In the genomic region with DNA sequence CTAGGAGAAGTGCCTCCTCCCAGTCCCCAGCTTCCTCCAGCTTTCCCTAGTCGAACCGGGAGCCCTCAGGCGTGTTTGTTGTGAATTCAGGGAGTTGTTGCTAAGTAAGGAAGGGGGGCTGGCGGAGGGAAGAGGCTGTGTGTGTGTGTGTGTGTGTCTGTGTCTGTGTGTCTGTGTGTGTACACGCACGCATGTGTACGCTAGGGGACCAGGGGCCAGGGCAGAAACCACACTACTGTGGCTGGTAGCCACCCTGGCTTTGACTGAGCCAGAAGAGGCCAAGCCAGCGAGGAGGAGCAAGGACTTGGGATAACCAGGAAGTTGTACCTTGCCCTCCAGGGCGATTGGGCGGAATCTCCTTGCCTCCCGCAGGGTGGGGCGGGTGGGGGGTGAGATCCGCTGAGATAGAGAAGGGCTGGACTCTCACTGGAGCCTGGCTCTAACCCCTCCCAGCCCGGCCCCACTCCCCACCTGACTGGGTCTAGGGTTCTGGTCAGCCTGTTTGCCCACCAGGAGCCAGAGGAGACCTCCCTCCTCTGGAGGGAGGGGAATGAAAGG, we compare ENCODE assay signal across 1 cellular context.
TF ChIP-seq lines count a peak whose summit lies in the region.

No MANE protein-coding gene starts in this region.

TF ChIP-seq in HepG2, 621 proteins besides CTCF, POLR2A, EP300 and RAD21 (continued from another document and continues in another):
- TF ChIP-seq NFAT5 (CRISPR knock-in tag; IDR thresholded peaks at IDR 0.05) (no peak), MYC (CRISPR knock-in tag; IDR thresholded peaks at IDR 0.05; ENCODE audit: borderline replicate concordance) (no peak), PRDM15 (CRISPR knock-in tag; IDR thresholded peaks at IDR 0.05) (no peak), ZNF232 (CRISPR knock-in tag; IDR thresholded peaks at IDR 0.05; ENCODE audit: borderline replicate concordance) (no peak), ZNF331 (CRISPR knock-in tag; IDR thresholded peaks at IDR 0.05) (0 out of 2 replicates have a peak, but pooled peaks have one; percentile 15), ZNF598 (CRISPR knock-in tag; IDR thresholded peaks at IDR 0.05; ENCODE audit: borderline replicate concordance) (no peak), NONO (IDR thresholded peaks at IDR 0.05) (no peak), NONO (CRISPR knock-in tag; conservative IDR thresholded peaks at IDR 0.05) (no peak), ZNF382 (CRISPR knock-in tag; IDR thresholded peaks at IDR 0.05; ENCODE audit: borderline replicate concordance) (no peak), ZIK1 (CRISPR knock-in tag; IDR thresholded peaks at IDR 0.05; ENCODE audit: borderline replicate concordance, low read depth) (no peak), LCORL (IDR thresholded peaks at IDR 0.05) (no peak), LCORL (CRISPR knock-in tag; IDR thresholded peaks at IDR 0.05) (peak; percentile 74; the same call in 1 of the 2 replicates), ATF3 (CRISPR knock-in tag; IDR thresholded peaks at IDR 0.05) (no peak), ZFP62 (CRISPR knock-in tag; IDR thresholded peaks at IDR 0.05) (no peak), ATAD3A (CRISPR knock-in tag; IDR thresholded peaks at IDR 0.05) (no peak), ZNF335 (CRISPR knock-in tag; IDR thresholded peaks at IDR 0.05) (no peak), BCL3 (CRISPR knock-in tag; IDR thresholded peaks at IDR 0.05) (no peak), HNF4A (CRISPR knock-in tag; IDR thresholded peaks at IDR 0.05) (peak; percentile 73), PRPF4 (IDR thresholded peaks at IDR 0.05; ENCODE audit: low read depth, low read length, poor library complexity, severe bottlenecking) (no peak), RBAK (CRISPR knock-in tag; IDR thresholded peaks at IDR 0.05) (no peak), ZKSCAN8 (CRISPR knock-in tag; IDR thresholded peaks at IDR 0.05; ENCODE audit: borderline replicate concordance) (no peak), ZNF337 (CRISPR knock-in tag; IDR thresholded peaks at IDR 0.05; ENCODE audit: borderline replicate concordance, low read depth) (no peak), TEAD3 (CRISPR knock-in tag; optimal IDR thresholded peaks at IDR 0.05; ENCODE audit: borderline replicate concordance) (no peak), ZNF136 (CRISPR knock-in tag; IDR thresholded peaks at IDR 0.05; ENCODE audit: low read depth) (no peak), ELF3 (CRISPR knock-in tag; IDR thresholded peaks at IDR 0.05) (peak; percentile 63), CREM (IDR thresholded peaks at IDR 0.05) (no peak), CREM (CRISPR knock-in tag; IDR thresholded peaks at IDR 0.05) (no peak), ZBTB20 (CRISPR knock-in tag; IDR thresholded peaks at IDR 0.05; ENCODE audit: borderline replicate concordance, low read depth) (no peak), HOXA3 (CRISPR knock-in tag; IDR thresholded peaks at IDR 0.05) (0 out of 2 replicates have a peak, but pooled peaks have one; percentile 21), PITX1 (CRISPR knock-in tag; IDR thresholded peaks at IDR 0.05) (no peak), ASH2L (IDR thresholded peaks at IDR 0.05; ENCODE audit: insufficient read length, low read depth, low read length) (peak; percentile 53), DPF2 (CRISPR knock-in tag; IDR thresholded peaks at IDR 0.05; ENCODE audit: borderline replicate concordance, low read depth) (no peak), ZZZ3 (CRISPR knock-in tag; IDR thresholded peaks at IDR 0.05; ENCODE audit: borderline replicate concordance) (no peak), ESRRA (CRISPR knock-in tag; IDR thresholded peaks at IDR 0.05; ENCODE audit: low read depth) (no peak), TCF7 (IDR thresholded peaks at IDR 0.05; ENCODE audit: low read depth) (no peak), KDM6A (CRISPR knock-in tag; IDR thresholded peaks at IDR 0.05; ENCODE audit: low read depth) (no peak), JUND (CRISPR knock-in tag; IDR thresholded peaks at IDR 0.05) (no peak), CC2D1A (CRISPR knock-in tag; IDR thresholded peaks at IDR 0.05) (no peak), ZMYM3 (CRISPR knock-in tag; IDR thresholded peaks at IDR 0.05) (no peak), IKZF4 (CRISPR knock-in tag; IDR thresholded peaks at IDR 0.05; ENCODE audit: borderline replicate concordance, low read depth, not compliant biosample characterization) (no peak)
- TF ChIP-seq, protein P1, sequence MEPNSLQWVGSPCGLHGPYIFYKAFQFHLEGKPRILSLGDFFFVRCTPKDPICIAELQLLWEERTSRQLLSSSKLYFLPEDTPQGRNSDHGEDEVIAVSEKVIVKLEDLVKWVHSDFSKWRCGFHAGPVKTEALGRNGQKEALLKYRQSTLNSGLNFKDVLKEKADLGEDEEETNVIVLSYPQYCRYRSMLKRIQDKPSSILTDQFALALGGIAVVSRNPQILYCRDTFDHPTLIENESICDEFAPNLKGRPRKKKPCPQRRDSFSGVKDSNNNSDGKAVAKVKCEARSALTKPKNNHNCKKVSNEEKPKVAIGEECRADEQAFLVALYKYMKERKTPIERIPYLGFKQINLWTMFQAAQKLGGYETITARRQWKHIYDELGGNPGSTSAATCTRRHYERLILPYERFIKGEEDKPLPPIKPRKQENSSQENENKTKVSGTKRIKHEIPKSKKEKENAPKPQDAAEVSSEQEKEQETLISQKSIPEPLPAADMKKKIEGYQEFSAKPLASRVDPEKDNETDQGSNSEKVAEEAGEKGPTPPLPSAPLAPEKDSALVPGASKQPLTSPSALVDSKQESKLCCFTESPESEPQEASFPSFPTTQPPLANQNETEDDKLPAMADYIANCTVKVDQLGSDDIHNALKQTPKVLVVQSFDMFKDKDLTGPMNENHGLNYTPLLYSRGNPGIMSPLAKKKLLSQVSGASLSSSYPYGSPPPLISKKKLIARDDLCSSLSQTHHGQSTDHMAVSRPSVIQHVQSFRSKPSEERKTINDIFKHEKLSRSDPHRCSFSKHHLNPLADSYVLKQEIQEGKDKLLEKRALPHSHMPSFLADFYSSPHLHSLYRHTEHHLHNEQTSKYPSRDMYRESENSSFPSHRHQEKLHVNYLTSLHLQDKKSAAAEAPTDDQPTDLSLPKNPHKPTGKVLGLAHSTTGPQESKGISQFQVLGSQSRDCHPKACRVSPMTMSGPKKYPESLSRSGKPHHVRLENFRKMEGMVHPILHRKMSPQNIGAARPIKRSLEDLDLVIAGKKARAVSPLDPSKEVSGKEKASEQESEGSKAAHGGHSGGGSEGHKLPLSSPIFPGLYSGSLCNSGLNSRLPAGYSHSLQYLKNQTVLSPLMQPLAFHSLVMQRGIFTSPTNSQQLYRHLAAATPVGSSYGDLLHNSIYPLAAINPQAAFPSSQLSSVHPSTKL (CRISPR knock-in tag; IDR thresholded peaks at IDR 0.05): peak; percentile 18; the same call in 1 of the 2 replicates
- TF ChIP-seq, protein P2, sequence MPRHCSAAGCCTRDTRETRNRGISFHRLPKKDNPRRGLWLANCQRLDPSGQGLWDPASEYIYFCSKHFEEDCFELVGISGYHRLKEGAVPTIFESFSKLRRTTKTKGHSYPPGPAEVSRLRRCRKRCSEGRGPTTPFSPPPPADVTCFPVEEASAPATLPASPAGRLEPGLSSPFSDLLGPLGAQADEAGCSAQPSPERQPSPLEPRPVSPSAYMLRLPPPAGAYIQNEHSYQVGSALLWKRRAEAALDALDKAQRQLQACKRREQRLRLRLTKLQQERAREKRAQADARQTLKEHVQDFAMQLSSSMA (CRISPR knock-in tag; IDR thresholded peaks at IDR 0.05): no peak
- TF ChIP-seq, protein P3, sequence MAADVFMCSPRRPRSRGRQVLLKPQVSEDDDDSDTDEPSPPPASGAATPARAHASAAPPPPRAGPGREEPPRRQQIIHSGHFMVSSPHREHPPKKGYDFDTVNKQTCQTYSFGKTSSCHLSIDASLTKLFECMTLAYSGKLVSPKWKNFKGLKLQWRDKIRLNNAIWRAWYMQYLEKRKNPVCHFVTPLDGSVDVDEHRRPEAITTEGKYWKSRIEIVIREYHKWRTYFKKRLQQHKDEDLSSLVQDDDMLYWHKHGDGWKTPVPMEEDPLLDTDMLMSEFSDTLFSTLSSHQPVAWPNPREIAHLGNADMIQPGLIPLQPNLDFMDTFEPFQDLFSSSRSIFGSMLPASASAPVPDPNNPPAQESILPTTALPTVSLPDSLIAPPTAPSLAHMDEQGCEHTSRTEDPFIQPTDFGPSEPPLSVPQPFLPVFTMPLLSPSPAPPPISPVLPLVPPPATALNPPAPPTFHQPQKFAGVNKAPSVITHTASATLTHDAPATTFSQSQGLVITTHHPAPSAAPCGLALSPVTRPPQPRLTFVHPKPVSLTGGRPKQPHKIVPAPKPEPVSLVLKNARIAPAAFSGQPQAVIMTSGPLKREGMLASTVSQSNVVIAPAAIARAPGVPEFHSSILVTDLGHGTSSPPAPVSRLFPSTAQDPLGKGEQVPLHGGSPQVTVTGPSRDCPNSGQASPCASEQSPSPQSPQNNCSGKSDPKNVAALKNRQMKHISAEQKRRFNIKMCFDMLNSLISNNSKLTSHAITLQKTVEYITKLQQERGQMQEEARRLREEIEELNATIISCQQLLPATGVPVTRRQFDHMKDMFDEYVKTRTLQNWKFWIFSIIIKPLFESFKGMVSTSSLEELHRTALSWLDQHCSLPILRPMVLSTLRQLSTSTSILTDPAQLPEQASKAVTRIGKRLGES (CRISPR knock-in tag; IDR thresholded peaks at IDR 0.05; ENCODE audit: borderline replicate concordance): no peak
- TF ChIP-seq, protein P4, sequence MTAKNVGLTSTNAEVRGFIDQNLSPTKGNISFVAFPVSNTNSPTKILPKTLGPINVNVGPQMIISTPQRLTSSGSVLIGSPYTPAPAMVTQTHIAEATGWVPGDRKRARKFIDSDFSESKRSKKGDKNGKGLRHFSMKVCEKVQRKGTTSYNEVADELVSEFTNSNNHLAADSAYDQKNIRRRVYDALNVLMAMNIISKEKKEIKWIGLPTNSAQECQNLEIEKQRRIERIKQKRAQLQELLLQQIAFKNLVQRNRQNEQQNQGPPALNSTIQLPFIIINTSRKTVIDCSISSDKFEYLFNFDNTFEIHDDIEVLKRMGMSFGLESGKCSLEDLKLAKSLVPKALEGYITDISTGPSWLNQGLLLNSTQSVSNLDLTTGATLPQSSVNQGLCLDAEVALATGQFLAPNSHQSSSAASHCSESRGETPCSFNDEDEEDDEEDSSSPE (CRISPR knock-in tag; IDR thresholded peaks at IDR 0.05): no peak
